ENCODE assay signal across 22 cellular contexts in the genomic region with DNA sequence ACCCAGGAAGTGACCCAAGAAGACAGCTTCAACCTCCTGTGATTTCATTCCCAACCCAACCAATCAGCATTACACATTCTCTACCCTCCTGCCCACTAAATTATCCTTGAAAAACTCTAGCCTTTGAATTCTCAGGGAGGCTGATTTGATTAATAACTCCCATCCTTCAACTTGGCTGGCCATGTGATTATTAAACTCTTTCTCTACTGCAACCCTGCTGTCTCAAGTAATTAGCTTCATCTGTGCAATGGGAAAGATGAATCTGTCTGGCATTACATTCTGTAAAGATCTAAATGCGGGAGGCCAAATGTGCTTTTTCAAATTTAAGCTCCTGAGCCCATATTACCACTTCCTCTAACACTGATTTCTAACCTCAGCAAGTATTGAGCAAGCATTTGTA.
"Had no signal": no experiment of that assay in that cellular context is flagged by ENCODE, and none has a peak within 500 bp of the region (broad histone marks: within the 10 kb centered on the region; RNA-seq: fewer than 3 reads in every experiment).

No MANE protein-coding gene starts in this region.

- FAIRE-seq: HepG2, RCC 7860 had no signal

- H3K9me3 ChIP-seq: SK-N-SH had no signal

- DNase-seq: IMR-90, Kasumi-1, NCI-H1048, NCI-H1105, NCI-H1417, NCI-H1436 treated with DMSO at 0.1 percent for 48 hours, NCI-H1694, NCI-H187 treated with DMSO at 0.1 percent for 48 hours, NCI-H2029 treated with DMSO at 0.1 percent for 48 hours, NCI-H2107, NCI-H2227 treated with DMSO at 0.1 percent for 48 hours, NCI-H524, NCI-H526 treated with DMSO at 0.1 percent for 48 hours, NCI-H748 treated with DMSO at 0.1 percent for 48 hours, SHP77, SK-N-SH, SW 1271, T-cell had no signal

- H3K27ac ChIP-seq: KMS-11, RWPE1 had no signal

- ATAC-seq: HepG2, T-cell had no signal

- H3K4me2 ChIP-seq: KMS-11, SK-N-SH had no signal

- H3K9ac ChIP-seq: KMS-11, SK-N-SH had no signal
